In the genomic region with DNA sequence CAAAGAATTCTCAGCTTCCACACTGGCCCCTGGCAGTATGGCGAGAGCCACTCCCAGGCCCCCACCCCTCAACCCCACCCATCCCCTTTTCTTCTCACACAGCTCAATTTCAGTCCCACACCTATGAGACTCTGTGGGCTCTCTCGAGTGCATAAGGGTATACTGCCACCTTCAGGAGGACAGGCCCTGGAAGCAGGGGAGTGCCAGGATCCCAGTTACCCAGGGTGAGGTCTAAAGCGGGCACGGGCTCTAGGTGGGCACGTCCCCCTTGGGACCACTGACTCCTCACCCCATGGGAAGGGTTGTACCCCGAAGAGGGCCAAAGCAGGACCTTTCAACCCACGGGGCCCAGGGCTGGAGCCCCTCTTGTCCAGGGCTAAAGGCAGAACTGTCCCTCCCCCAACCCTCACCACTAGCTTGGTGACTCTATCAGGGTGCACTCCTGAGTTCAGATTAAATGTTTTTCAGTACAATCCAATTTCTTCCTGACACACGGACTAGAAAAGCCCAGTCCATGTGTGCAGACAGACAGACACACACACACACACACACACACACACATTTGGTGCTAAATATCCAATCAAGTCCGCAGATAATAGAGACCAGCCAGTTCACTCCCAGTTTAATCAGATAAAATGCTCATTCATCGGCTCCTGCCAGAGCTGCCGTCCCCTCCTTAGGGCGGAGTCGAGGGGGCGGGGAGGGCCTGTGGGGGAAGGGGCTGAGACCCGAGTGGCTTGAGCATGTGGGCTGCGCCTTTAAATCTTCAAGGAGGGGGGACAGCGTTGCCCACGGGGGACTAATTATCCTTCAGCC, we compare ENCODE assay signal across 8 cellular contexts. TPM values are rescaled to one million over a fixed set of nuclear protein-coding genes. Genes with fewer than 3 reads are reported as not detected.
A peak's percentile ranks its signal among the peaks of the same experiment; 100 is the strongest.
DNase-seq lines count a peak whose midpoint lies in the region; ATAC-seq and TF ChIP-seq lines count a peak whose summit lies in the region.

No MANE protein-coding gene starts in this region.

- no peaks in the 10 kb centered on the region for H3K36me3 ChIP-seq in BE2C
- no peaks in the 10 kb centered on the region for H3K36me3 ChIP-seq in GM23338 (ENCODE audit: insufficient read depth)
- no peaks in the 10 kb centered on the region for H3K36me3 ChIP-seq in psoas muscle (ENCODE audit: insufficient read depth in 1 of 2, low read depth in 1 of 2)

- H3K4me1 ChIP-seq in BE2C (peaks cover 72% of the 10 kb centered on the region), GM23338 (ENCODE audit: insufficient read depth) (peaks cover 40% of the 10 kb centered on the region), psoas muscle (no peaks in the 10 kb centered on the region)

- ATAC-seq in GM23338 (peak; percentile 78), Right ventricle myocardium superior (ENCODE audit: poor library complexity) (peak; percentile 80), psoas muscle (peak; percentile 85 to 90 (median 86)), HG02938 (IDR thresholded peaks at IDR 0.05; ENCODE audit: unreplicated experiment) (no peak)

- H3K27me3 Mint-ChIP-seq in GM23338 (ENCODE audit: insufficient read depth, low read depth, poor library complexity) = peaks cover 44% of the 10 kb centered on the region

- no peaks in the 10 kb centered on the region for H3K36me3 Mint-ChIP-seq in GM23338 (ENCODE audit: low read depth)

- H3K79me2 ChIP-seq in GM23338 (replicated peaks; ENCODE audit: insufficient read depth) = no peaks in the 10 kb centered on the region

- H4K20me1 ChIP-seq in GM23338 (replicated peaks; ENCODE audit: insufficient read depth) = no peaks in the 10 kb centered on the region

- no peaks in the 10 kb centered on the region for H3K9me2 ChIP-seq in GM23338 (ENCODE audit: insufficient read depth)

- no peaks in the 10 kb centered on the region; the same call in 2 of the 3 replicates for H3K9me3 Mint-ChIP-seq in GM23338

- H3K27ac Mint-ChIP-seq in GM23338 = no peak overlapping the region

- TF ChIP-seq CTCF in BE2C (IDR thresholded peaks at IDR 0.05; ENCODE audit: low read depth, low read length) (peak; percentile 91), GM23338 (conservative IDR thresholded peaks at IDR 0.05; ENCODE audit: low read depth in 2 of 2) (peak; percentile 70 to 90), psoas muscle (IDR thresholded peaks at IDR 0.05) (peak; percentile 59)

- intact Hi-C loops in Right ventricle myocardium superior (cut with DNase I) = loop anchor here (2.0 kb wide), 1 partner anchor 181 kb away; no protein-coding TSS in a partner anchor
- intact Hi-C loops in psoas muscle (cut with DNase I) = loop anchor here in 1 of 2 donors (1.0 to 5.0 kb wide), 2 partner anchors 181 to 246 kb away; no protein-coding TSS in a partner anchor

- peaks cover 64% of the 10 kb centered on the region for H3K4me1 Mint-ChIP-seq in GM23338

- DNase-seq in BE2C (peak; percentile 81), GM23338 (ENCODE audit: low spot score) (peak; percentile 82), NCI-H226 (peak; percentile 67), Right ventricle myocardium superior (no peak), psoas muscle (no peak), cortex of kidney (lab: John Stamatoyannopoulos, UW) (no peak)
- DNase-seq in activated naive CD4-positive, alpha-beta T cell treated with anti-CD3 and anti-CD28 coated beads, Interleukin-2, amount 50 U/mL, for 16 hours = peak; percentile 22

- H3K27ac ChIP-seq in GM23338 (ENCODE audit: low read depth) (no peak overlapping the region), psoas muscle (no peak overlapping the region)

- H2AFZ ChIP-seq in GM23338 = 0 out of 2 replicates have a peak overlapping the region, but pooled peaks have one; percentile 47

- H3K4me2 ChIP-seq in GM23338 = peak overlapping the region; percentile 73

- no peaks in the 10 kb centered on the region for H3K27me3 ChIP-seq in BE2C
- H3K27me3 ChIP-seq in GM23338 (ENCODE audit: insufficient read depth) = peaks cover 34% of the 10 kb centered on the region
- H3K27me3 ChIP-seq in psoas muscle (ENCODE audit: insufficient read depth in 3 of 3, low read length in 2 of 3) = peaks cover 0 to 39% (median 7%) of the 10 kb centered on the region in 3 donors

- 12 to 14% (median 12%) methylated on average over 18 of the region's 18 CpGs for WGBS in psoas muscle, 3 donors

- H3K4me3 Mint-ChIP-seq in GM23338 = peak overlapping the region; percentile 36; the same call in 2 of the 3 replicates

- H3K9me3 ChIP-seq in BE2C (no peaks in the 10 kb centered on the region), psoas muscle (no peaks in the 10 kb centered on the region)

- H3F3A ChIP-seq in GM23338 (replicated peaks; ENCODE audit: low read depth) = no peaks in the 10 kb centered on the region

- H3K4me3 ChIP-seq in BE2C (ENCODE audit: low read depth, low read length) (peak overlapping the region; percentile 37), GM23338 (peak overlapping the region; percentile 36; the same call in 1 of the 2 replicates), psoas muscle (no peak overlapping the region)

TF ChIP-seq in GM23338, 12 proteins besides CTCF, POLR2A, EP300 and RAD21 (continues in another document):
- TF ChIP-seq STAT1 (IDR thresholded peaks at IDR 0.05; ENCODE audit: unreplicated experiment) (no peak), ZNF331 (CRISPR knock-in tag; IDR thresholded peaks at IDR 0.05; ENCODE audit: low read depth) (no peak), CREB1 (CRISPR knock-in tag; IDR thresholded peaks at IDR 0.05; ENCODE audit: low read depth) (no peak), EZH2phosphoT487 (IDR thresholded peaks at IDR 0.05; ENCODE audit: unreplicated experiment) (no peak), JUNB (IDR thresholded peaks at IDR 0.05; ENCODE audit: unreplicated experiment) (no peak)
- TF ChIP-seq, protein P1, sequence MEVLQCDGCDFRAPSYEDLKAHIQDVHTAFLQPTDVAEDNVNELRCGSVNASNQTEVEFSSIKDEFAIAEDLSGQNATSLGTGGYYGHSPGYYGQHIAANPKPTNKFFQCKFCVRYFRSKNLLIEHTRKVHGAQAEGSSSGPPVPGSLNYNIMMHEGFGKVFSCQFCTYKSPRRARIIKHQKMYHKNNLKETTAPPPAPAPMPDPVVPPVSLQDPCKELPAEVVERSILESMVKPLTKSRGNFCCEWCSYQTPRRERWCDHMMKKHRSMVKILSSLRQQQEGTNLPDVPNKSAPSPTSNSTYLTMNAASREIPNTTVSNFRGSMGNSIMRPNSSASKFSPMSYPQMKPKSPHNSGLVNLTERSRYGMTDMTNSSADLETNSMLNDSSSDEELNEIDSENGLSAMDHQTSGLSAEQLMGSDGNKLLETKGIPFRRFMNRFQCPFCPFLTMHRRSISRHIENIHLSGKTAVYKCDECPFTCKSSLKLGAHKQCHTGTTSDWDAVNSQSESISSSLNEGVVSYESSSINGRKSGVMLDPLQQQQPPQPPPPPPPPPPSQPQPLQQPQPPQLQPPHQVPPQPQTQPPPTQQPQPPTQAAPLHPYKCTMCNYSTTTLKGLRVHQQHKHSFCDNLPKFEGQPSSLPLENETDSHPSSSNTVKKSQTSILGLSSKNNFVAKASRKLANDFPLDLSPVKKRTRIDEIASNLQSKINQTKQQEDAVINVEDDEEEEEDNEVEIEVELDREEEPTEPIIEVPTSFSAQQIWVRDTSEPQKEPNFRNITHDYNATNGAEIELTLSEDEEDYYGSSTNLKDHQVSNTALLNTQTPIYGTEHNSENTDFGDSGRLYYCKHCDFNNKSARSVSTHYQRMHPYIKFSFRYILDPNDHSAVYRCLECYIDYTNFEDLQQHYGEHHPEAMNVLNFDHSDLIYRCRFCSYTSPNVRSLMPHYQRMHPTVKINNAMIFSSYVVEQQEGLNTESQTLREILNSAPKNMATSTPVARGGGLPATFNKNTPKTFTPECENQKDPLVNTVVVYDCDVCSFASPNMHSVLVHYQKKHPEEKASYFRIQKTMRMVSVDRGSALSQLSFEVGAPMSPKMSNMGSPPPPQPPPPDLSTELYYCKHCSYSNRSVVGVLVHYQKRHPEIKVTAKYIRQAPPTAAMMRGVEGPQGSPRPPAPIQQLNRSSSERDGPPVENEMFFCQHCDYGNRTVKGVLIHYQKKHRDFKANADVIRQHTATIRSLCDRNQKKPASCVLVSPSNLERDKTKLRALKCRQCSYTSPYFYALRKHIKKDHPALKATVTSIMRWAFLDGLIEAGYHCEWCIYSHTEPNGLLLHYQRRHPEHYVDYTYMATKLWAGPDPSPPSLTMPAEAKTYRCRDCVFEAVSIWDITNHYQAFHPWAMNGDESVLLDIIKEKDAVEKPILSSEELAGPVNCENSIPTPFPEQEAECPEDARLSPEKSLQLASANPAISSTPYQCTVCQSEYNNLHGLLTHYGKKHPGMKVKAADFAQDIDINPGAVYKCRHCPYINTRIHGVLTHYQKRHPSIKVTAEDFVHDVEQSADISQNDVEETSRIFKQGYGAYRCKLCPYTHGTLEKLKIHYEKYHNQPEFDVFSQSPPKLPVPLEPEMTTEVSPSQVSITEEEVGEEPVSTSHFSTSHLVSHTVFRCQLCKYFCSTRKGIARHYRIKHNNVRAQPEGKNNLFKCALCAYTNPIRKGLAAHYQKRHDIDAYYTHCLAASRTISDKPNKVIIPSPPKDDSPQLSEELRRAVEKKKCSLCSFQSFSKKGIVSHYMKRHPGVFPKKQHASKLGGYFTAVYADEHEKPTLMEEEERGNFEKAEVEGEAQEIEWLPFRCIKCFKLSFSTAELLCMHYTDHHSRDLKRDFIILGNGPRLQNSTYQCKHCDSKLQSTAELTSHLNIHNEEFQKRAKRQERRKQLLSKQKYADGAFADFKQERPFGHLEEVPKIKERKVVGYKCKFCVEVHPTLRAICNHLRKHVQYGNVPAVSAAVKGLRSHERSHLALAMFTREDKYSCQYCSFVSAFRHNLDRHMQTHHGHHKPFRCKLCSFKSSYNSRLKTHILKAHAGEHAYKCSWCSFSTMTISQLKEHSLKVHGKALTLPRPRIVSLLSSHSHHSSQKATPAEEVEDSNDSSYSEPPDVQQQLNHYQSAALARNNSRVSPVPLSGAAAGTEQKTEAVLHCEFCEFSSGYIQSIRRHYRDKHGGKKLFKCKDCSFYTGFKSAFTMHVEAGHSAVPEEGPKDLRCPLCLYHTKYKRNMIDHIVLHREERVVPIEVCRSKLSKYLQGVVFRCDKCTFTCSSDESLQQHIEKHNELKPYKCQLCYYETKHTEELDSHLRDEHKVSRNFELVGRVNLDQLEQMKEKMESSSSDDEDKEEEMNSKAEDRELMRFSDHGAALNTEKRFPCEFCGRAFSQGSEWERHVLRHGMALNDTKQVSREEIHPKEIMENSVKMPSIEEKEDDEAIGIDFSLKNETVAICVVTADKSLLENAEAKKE (CRISPR knock-in tag; IDR thresholded peaks at IDR 0.05) = no peak

RNA-seq across cellular contexts. Expression of a gene that starts 59.4 kb away (rescaled TPM):
- polyA plus RNA-seq in BE2C (2012; ENCODE audit: insufficient read depth, insufficient read length, low read depth) = not detected
- total RNA-seq in GM23338 (2014; rRNA removed; shearing (Covaris generic)) = 1.7 and 3.3 TPM in 2 replicates
- polyA plus RNA-seq in GM23338 (2016; fragmentation: Nextera tagmentation; extraction: Ambion mirVana) (1.2 and 1.9 TPM in 2 replicates), psoas muscle (under 1 TPM; 0.14 to 0.24 (median 0.18) TPM)
- total RNA-seq in Right ventricle myocardium superior (0.51 TPM), psoas muscle (1 to 10 TPM in 2 of 4 donors, under 1 TPM in 2; 0.61 to 5.0 (median 2.2) TPM)

Comparison
In these comparisons a context has a peak if more than half of its experiments do, and no peak if none do; other contexts are left out.
1. DNase-seq: peak in BE2C (single experiment), GM23338 (single experiment), NCI-H226 (single experiment) and activated naive CD4-positive, alpha-beta T cell treated with anti-CD3 and anti-CD28 coated beads, Interleukin-2, amount 50 U/mL, for 16 hours (single experiment); none in Right ventricle myocardium superior (single experiment), psoas muscle (0 of 2) and cortex of kidney (single experiment).
2. Peak in every context shown above with its lines, with median percentiles within 50 percentile points of each other: CTCF ChIP-seq.